In the genomic region with DNA sequence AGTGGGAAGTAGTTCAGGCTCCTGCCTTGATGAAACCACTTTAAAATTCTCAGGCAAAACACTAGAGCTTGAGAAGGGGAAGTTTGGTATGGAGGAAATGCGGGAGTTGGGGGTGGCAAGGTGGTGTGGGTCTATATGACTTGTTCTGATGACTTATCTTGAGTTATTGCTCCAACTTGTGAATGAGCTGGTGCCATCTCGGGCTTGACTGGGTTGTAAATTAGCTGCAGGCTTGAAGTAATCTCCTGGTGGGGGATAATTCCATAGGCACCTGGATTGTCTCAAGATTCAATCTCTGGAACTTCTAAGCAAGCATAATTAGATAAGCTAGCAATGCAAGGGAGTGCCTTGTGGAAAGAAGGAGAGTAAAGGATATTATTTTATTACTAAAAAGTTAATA, we compare ENCODE assay signal across 19 cellular contexts.
"Had no signal": no experiment of that assay in that cellular context is flagged by ENCODE, and none has a peak within 500 bp of the region (broad histone marks: within the 10 kb centered on the region; RNA-seq: fewer than 3 reads in every experiment).

No MANE protein-coding gene starts in this region.

- H3K4me3 Mint-ChIP-seq: naive B cell; stimulated activated effector memory CD8-positive, alpha-beta T cell treated with anti-CD3 and anti-CD28 coated beads, Interleukin-12 subunit alpha, Interleukin-12 subunit beta, amount 100 ng/mL, for 72 hours; stimulated activated naive CD8-positive, alpha-beta T cell treated with anti-CD3 and anti-CD28 coated beads, Interleukin-15, Interleukin-2, amounts not matched to agents 100 ng/mL and 50 ng/mL, for 24 hours had no signal

- H3K27me3 ChIP-seq: heart left ventricle, right lobe of liver, testis, tibial nerve had no signal

- H3K4me1 ChIP-seq: psoas muscle, right lobe of liver, testis, tibial nerve had no signal

- ATAC-seq: heart left ventricle; left colon; left ventricle myocardium superior; psoas muscle; right lobe of liver; stimulated activated effector memory CD8-positive, alpha-beta T cell treated with anti-CD3 and anti-CD28 coated beads, Interleukin-12 subunit alpha, Interleukin-12 subunit beta, amount 100 ng/mL, for 72 hours had no signal

- DNase-seq: effector CD4-positive, alpha-beta T cell; foreskin melanocyte; heart left ventricle; hippocampal formation; left colon; left ventricle myocardium superior; mesenchymal stem cell; naive B cell; psoas muscle; right lobe of liver; stimulated activated CD4-positive, alpha-beta T cell treated with anti-CD3 and anti-CD28 coated beads, Interleukin-4, amount 100 ng/mL, for 1 hour; stimulated activated CD8-positive, alpha-beta memory T cell treated with anti-CD3 and anti-CD28 coated beads, Interleukin-4, amount 100 ng/mL, for 48 hours; testis had no signal

- H3K9me3 ChIP-seq: neutrophil, psoas muscle, right lobe of liver, testis, tibial nerve had no signal

- H3K4me1 Mint-ChIP-seq: naive B cell had no signal

- H3K27ac Mint-ChIP-seq: stimulated activated effector memory CD8-positive, alpha-beta T cell treated with anti-CD3 and anti-CD28 coated beads, Interleukin-12 subunit alpha, Interleukin-12 subunit beta, amount 100 ng/mL, for 72 hours; stimulated activated naive CD8-positive, alpha-beta T cell treated with anti-CD3 and anti-CD28 coated beads, Interleukin-15, Interleukin-2, amounts not matched to agents 100 ng/mL and 50 ng/mL, for 24 hours had no signal

- H3K4me3 ChIP-seq: coronary artery, heart left ventricle, lung, psoas muscle, right lobe of liver, testis, tibial nerve had no signal

- H3K36me3 ChIP-seq: heart left ventricle, neutrophil, right lobe of liver, tibial nerve had no signal

- H3K36me3 Mint-ChIP-seq: stimulated activated effector memory CD8-positive, alpha-beta T cell treated with anti-CD3 and anti-CD28 coated beads, Interleukin-12 subunit alpha, Interleukin-12 subunit beta, amount 100 ng/mL, for 72 hours had no signal

- H3K27ac ChIP-seq: coronary artery, heart left ventricle, neutrophil, psoas muscle, right lobe of liver, testis, tibial nerve had no signal
